23 cellular contexts compared by ENCODE assay signal in genomic region chr11:35970445-35970844, GRCh38. TPM values are rescaled to one million over a fixed set of nuclear protein-coding genes. Genes with fewer than 3 reads are reported as not detected.
DNase-seq lines count a peak whose midpoint lies in the region; ATAC-seq, FAIRE-seq and TF ChIP-seq lines count a peak whose summit lies in the region.
"Had no signal": no experiment of that assay in that cellular context is flagged by ENCODE, and none has a peak within 500 bp of the region (broad histone marks: within the 10 kb centered on the region; RNA-seq: fewer than 3 reads in every experiment).

No MANE protein-coding gene starts in this region.

- H3K9me3 ChIP-seq in BLaER1: peaks cover 64% of the 10 kb centered on the region
- H3K9me3 ChIP-seq in K562 (replicated peaks; ENCODE audit: control insufficient read depth, insufficient read depth, low read depth, low read length): no peaks in the 10 kb centered on the region
- H3K9me3 ChIP-seq in prostate gland: no peaks in the 10 kb centered on the region
- H3K9me3 ChIP-seq: A549 had no signal

- no peak for TF ChIP-seq EP300 in K562 (IDR thresholded peaks at IDR 0.05; ENCODE audit: low read length)

- peaks cover 60% of the 10 kb centered on the region for H3K4me1 ChIP-seq in BLaER1
- no peaks in the 10 kb centered on the region for H3K4me1 ChIP-seq in K562 (replicated peaks in 1 of 2; ENCODE audit: control insufficient read depth in 2 of 2, insufficient read depth in 2 of 2, low read length in 2 of 2)
- peaks cover 25% of the 10 kb centered on the region for H3K4me1 ChIP-seq in prostate gland (replicated peaks)

- no peak for FAIRE-seq in K562 (lab: Jason Lieb, UNC)
- FAIRE-seq: A549, GM12891, GM18507, GM19239, H1 had no signal

- in situ Hi-C loops in K562 (cut with MboI): no loop called here

- no peak for TF ChIP-seq RAD21 in K562 (CRISPR knock-in tag; conservative IDR thresholded peaks at IDR 0.05 in 1 of 2, IDR thresholded peaks at IDR 0.05 in 1 of 2)

- no peaks in the 10 kb centered on the region for H3K9me1 ChIP-seq in K562 (ENCODE audit: control insufficient read depth, insufficient read depth, low read length)

- ATAC-seq in K562 (no peak), GM18873 (IDR thresholded peaks at IDR 0.05; ENCODE audit: low FRiP score, unreplicated experiment) (no peak)
- ATAC-seq: A549 had no signal

- H3K79me2 ChIP-seq in K562 (ENCODE audit: control insufficient read depth, insufficient read depth, low read length): no peaks in the 10 kb centered on the region

- TF ChIP-seq CTCF in C4-2B (conservative IDR thresholded peaks at IDR 0.05) (no peak), K562 (IDR thresholded peaks at IDR 0.05 in 2 of 3, conservative IDR thresholded peaks at IDR 0.05 in 1 of 3; ENCODE audit: insufficient read depth in 2 of 3, low read depth in 1 of 3, low read length in 3 of 3) (no peak), prostate gland (IDR thresholded peaks at IDR 0.05) (no peak), dorsolateral prefrontal cortex (IDR thresholded peaks at IDR 0.05 in 54 of 56, conservative IDR thresholded peaks at IDR 0.05 in 2 of 56; ENCODE audit: low read depth in 1 of 56, partially characterized antibody in 56 of 56) (no peak)

- no peak for DNase-seq in K562 (ENCODE audit: extremely low read depth in 1 of 4, low spot score in 3 of 4)
- DNase-seq in prostate gland (ENCODE audit: low spot score): no peak
- no peak for DNase-seq in posterior cingulate gyrus
- DNase-seq in dorsolateral prefrontal cortex: no peak
- no peak for DNase-seq in AG08395 (ENCODE audit: low spot score)
- DNase-seq: 8988T; ACHN; Calu3; CD4-positive, alpha-beta memory T cell; COR-L47; DMS53; GF-D8; GM23248; H7; HCEC 1CT had no signal

- TF ChIP-seq POLR2A in K562 (conservative IDR thresholded peaks at IDR 0.05) (no peak), prostate gland (IDR thresholded peaks at IDR 0.05) (no peak)

- H3K9ac ChIP-seq in BLaER1: no peak overlapping the region
- H3K9ac ChIP-seq in K562 (ENCODE audit: insufficient read depth in 1 of 2, low read depth in 2 of 2, low read length in 2 of 2): no peak overlapping the region
- H3K9ac ChIP-seq: GM23248 had no signal

- CTCF ChIA-PET in K562 (lab: Yijun Ruan, JAX; ENCODE audit: low intra/inter-chr PET ratio): interaction anchor here (0.6 kb wide), 1 partner anchor 57 kb away, joined by 3 read pairs; no protein-coding TSS in a partner anchor

- 14% methylated on average over 3 of the region's 3 CpGs for WGBS in K562 (ENCODE audit: insufficient coverage, low coverage, missing lambda C conversion rate)
- 81% methylated on average over 3 of the region's 3 CpGs for WGBS in prostate gland

- no peak overlapping the region for H2AFZ ChIP-seq in K562 (ENCODE audit: low read depth, low read length)
- H2AFZ ChIP-seq: GM23248 had no signal

- POLR2A ChIA-PET in K562 (lab: Yijun Ruan, JAX): no interaction called here

- peak overlapping the region; percentile 73 for H3K4me2 ChIP-seq in BLaER1
- H3K4me2 ChIP-seq in K562 (ENCODE audit: insufficient read depth, low read length): no peak overlapping the region
- H3K4me2 ChIP-seq: A549 had no signal

- H3K4me3 ChIP-seq in BLaER1 (no peak overlapping the region), K562 (no peak overlapping the region), prostate gland (no peak overlapping the region), dorsolateral prefrontal cortex (no peak overlapping the region)
- H3K4me3 ChIP-seq: A549, GM23248 had no signal

- H3K27me3 ChIP-seq in BLaER1: no peaks in the 10 kb centered on the region
- H3K27me3 ChIP-seq in K562 (ENCODE audit: control insufficient read depth in 2 of 2, insufficient read depth in 2 of 2, low read length in 2 of 2): no peaks in the 10 kb centered on the region
- no peaks in the 10 kb centered on the region for H3K27me3 ChIP-seq in prostate gland (replicated peaks; ENCODE audit: insufficient read depth)
- H3K27me3 ChIP-seq in dorsolateral prefrontal cortex: no peaks in the 10 kb centered on the region

- intact Hi-C loops in K562 (cut with micrococcal nuclease): no loop called here
- intact Hi-C loops in prostate gland (cut with DNase I): no loop called here
- intact Hi-C loops in posterior cingulate gyrus (cut with DNase I): no loop called here
- intact Hi-C loops in dorsolateral prefrontal cortex (cut with DNase I): no loop called here

- H3K36me3 ChIP-seq in BLaER1 (peaks cover 40% of the 10 kb centered on the region), K562 (ENCODE audit: control insufficient read depth, insufficient read depth, low read length) (no peaks in the 10 kb centered on the region), prostate gland (no peaks in the 10 kb centered on the region)

- H3K27ac ChIP-seq in BLaER1 (peak overlapping the region; percentile 82), C4-2B (peak overlapping the region; percentile 97), K562 (ENCODE audit: extremely low read depth, low read depth, low read length) (no peak overlapping the region), prostate gland (peak overlapping the region; percentile 62 to 76), dorsolateral prefrontal cortex (no peak overlapping the region)
- H3K27ac ChIP-seq: A549, GM23248 had no signal

- BruUV-seq in K562 (replicated peaks; lab: Mats Ljungman, UMichigan): no TSS peak

- H4K20me1 ChIP-seq in BLaER1 (no peaks in the 10 kb centered on the region), K562 (replicated peaks; ENCODE audit: control insufficient read depth, insufficient read depth, low read length) (no peaks in the 10 kb centered on the region)

TF ChIP-seq in K562, 482 proteins besides CTCF, POLR2A, EP300 and RAD21:
- TF ChIP-seq SMAD3 (CRISPR knock-in tag; conservative IDR thresholded peaks at IDR 0.05) (no peak), ADNP (tag; IDR thresholded peaks at IDR 0.05) (peak; percentile 66), SMC3 (conservative IDR thresholded peaks at IDR 0.05; ENCODE audit: insufficient read depth, low read depth, low read length) (no peak), RBM25 (IDR thresholded peaks at IDR 0.05; ENCODE audit: low read depth, low read length, severe bottlenecking) (peak; percentile 76)

RNA-seq across cellular contexts. Expression of gene LDLRAD3, which starts 26.6 kb away (rescaled TPM):
- 3.3 and 4.3 TPM in 2 replicates for total RNA-seq in K562 (2011; cell fraction: chromatin; rRNA removed; ENCODE audit: low replicate concordance)
- 2.9 and 3.7 TPM in 2 replicates for total RNA-seq in K562 (2011; cell fraction: nucleolus; rRNA removed)
- 8.4 and 13.9 TPM in 2 replicates for total RNA-seq in K562 (2011; cell fraction: nucleoplasm; rRNA removed)
- total RNA-seq in K562 (2014; rRNA removed): 1.8 and 2.7 TPM in 2 replicates
- 3.0 and 3.4 TPM in 2 replicates for total RNA-seq in K562 (2014; rRNA removed; fragmentation: Illumina TruSeq; extraction: Trizol)
- 3.2 and 3.5 TPM in 2 replicates for total RNA-seq in K562 (2015; rRNA removed; fragmentation: Illumina TruSeq; extraction: Trizol)
- 5.7 and 6.4 TPM in 2 replicates for total RNA-seq in K562 (2021)
- 2.9 and 3.9 TPM in 2 replicates for polyA plus RNA-seq in K562 (2011; rRNA removed)
- 2.4 and 7.2 TPM in 2 replicates for polyA plus RNA-seq in K562 (2011; cell fraction: cytosol; rRNA removed)
- 1.4 and 2.9 TPM in 2 replicates for polyA plus RNA-seq in K562 (2011; cell fraction: nucleus; rRNA removed)
- 4.4 and 4.9 TPM in 2 replicates for polyA plus RNA-seq in K562 (2012)
- 7.2 and 8.1 TPM in 2 replicates for polyA plus RNA-seq in K562 (2014; fragmentation: Illumina TruSeq; extraction: Trizol)
- polyA plus RNA-seq in K562 (2014; fragmentation: Nextera tagmentation; extraction: Ambion mirVana): 1 to 10 TPM in 1 of 2 experiments, under 1 TPM in 1; 0.73 to 1.3 TPM
- 4.9 and 5.1 TPM in 2 replicates for polyA plus RNA-seq in K562 (2014; rRNA removed)
- polyA minus RNA-seq in K562 (2011; rRNA and poly(A)+ RNA removed): 1.2 and 3.6 TPM in 2 replicates
- 2.0 and 5.8 TPM in 2 replicates for polyA minus RNA-seq in K562 (2011; cell fraction: cytosol; rRNA and poly(A)+ RNA removed)
- 2.3 and 3.9 TPM in 2 replicates for polyA minus RNA-seq in K562 (2011; cell fraction: nucleus; rRNA and poly(A)+ RNA removed)
- 10 to 100 TPM; 30.8 to 42.5 TPM for total RNA-seq in prostate gland
- total RNA-seq in dorsolateral prefrontal cortex: 10 to 100 TPM in 118 of 120 experiments, 1 to 10 TPM in 2; 8.6 to 50.7 (median 16.4) TPM
- total RNA-seq: CD4-positive, alpha-beta memory T cell had no signal
- polyA plus RNA-seq: CD4-positive, alpha-beta memory T cell had no signal

Comparison
In these comparisons a context has a peak if more than half of its experiments do, and no peak if none do; other contexts are left out.
1. H3K27ac ChIP-seq: peak in BLaER1 (single experiment), C4-2B (single experiment) and prostate gland (2 of 2); none in K562 (single experiment) and dorsolateral prefrontal cortex (0 of 59).